Comparison of ENCODE assay signal across 1 cellular context in the genomic region with DNA sequence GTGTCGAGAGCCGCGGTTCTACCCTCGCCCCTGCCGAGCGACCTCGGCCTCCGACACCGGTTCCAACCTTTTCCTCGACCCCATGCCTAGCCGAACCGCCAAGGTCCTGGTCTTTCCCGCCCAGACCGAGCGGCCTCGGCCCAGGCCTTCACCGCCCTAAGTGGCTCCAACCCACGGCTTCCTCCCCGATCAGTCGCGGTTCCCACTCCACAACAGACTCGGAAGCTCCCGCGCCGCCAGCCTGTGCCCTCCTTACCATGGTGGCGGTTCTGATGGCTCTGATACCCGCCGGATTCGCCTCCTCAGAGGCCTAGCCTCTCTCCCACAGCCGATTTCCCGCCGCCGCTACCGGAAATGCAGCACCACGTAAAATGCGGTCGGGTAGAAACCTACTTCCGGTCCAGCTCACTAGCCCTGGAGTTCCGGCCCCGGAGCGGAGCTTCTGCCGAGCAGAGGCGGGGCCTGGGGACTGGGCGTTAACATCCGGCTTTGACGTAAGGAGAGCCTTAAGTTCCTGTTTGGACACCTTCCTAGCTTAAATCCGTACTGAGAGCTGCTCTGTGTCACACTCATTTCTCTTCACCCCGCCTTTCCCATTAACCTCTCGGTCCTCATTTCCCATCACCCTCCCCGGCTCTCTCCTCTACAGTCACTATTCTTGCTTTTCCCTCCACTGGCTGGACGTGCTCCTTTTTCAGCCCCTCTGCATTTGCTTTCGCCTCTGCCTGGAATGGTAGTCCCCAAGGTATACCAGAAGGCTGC.
TF ChIP-seq lines count a peak whose summit lies in the region.

TSS of gene SNRPB (minus strand) at position 358 of the 762 bp plus-strand sequence. CDS start at position 259, 99 bp downstream.

TF ChIP-seq in K562, 482 proteins besides CTCF, POLR2A, EP300 and RAD21 (continued from another document and continues in another):
- TF ChIP-seq, protein P1, sequence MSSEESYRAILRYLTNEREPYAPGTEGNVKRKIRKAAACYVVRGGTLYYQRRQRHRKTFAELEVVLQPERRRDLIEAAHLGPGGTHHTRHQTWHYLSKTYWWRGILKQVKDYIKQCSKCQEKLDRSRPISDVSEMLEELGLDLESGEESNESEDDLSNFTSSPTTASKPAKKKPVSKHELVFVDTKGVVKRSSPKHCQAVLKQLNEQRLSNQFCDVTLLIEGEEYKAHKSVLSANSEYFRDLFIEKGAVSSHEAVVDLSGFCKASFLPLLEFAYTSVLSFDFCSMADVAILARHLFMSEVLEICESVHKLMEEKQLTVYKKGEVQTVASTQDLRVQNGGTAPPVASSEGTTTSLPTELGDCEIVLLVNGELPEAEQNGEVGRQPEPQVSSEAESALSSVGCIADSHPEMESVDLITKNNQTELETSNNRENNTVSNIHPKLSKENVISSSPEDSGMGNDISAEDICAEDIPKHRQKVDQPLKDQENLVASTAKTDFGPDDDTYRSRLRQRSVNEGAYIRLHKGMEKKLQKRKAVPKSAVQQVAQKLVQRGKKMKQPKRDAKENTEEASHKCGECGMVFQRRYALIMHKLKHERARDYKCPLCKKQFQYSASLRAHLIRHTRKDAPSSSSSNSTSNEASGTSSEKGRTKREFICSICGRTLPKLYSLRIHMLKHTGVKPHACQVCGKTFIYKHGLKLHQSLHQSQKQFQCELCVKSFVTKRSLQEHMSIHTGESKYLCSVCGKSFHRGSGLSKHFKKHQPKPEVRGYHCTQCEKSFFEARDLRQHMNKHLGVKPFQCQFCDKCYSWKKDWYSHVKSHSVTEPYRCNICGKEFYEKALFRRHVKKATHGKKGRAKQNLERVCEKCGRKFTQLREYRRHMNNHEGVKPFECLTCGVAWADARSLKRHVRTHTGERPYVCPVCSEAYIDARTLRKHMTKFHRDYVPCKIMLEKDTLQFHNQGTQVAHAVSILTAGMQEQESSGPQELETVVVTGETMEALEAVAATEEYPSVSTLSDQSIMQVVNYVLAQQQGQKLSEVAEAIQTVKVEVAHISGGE (CRISPR knock-in tag; IDR thresholded peaks at IDR 0.05): peak; percentile 95 to 100 (median 98)
- TF ChIP-seq, protein P2, sequence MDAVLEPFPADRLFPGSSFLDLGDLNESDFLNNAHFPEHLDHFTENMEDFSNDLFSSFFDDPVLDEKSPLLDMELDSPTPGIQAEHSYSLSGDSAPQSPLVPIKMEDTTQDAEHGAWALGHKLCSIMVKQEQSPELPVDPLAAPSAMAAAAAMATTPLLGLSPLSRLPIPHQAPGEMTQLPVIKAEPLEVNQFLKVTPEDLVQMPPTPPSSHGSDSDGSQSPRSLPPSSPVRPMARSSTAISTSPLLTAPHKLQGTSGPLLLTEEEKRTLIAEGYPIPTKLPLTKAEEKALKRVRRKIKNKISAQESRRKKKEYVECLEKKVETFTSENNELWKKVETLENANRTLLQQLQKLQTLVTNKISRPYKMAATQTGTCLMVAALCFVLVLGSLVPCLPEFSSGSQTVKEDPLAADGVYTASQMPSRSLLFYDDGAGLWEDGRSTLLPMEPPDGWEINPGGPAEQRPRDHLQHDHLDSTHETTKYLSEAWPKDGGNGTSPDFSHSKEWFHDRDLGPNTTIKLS (IDR thresholded peaks at IDR 0.05; ENCODE audit: borderline replicate concordance, low read depth): peak; percentile 51; the same call in 1 of the 2 replicates
- TF ChIP-seq, protein P3, sequence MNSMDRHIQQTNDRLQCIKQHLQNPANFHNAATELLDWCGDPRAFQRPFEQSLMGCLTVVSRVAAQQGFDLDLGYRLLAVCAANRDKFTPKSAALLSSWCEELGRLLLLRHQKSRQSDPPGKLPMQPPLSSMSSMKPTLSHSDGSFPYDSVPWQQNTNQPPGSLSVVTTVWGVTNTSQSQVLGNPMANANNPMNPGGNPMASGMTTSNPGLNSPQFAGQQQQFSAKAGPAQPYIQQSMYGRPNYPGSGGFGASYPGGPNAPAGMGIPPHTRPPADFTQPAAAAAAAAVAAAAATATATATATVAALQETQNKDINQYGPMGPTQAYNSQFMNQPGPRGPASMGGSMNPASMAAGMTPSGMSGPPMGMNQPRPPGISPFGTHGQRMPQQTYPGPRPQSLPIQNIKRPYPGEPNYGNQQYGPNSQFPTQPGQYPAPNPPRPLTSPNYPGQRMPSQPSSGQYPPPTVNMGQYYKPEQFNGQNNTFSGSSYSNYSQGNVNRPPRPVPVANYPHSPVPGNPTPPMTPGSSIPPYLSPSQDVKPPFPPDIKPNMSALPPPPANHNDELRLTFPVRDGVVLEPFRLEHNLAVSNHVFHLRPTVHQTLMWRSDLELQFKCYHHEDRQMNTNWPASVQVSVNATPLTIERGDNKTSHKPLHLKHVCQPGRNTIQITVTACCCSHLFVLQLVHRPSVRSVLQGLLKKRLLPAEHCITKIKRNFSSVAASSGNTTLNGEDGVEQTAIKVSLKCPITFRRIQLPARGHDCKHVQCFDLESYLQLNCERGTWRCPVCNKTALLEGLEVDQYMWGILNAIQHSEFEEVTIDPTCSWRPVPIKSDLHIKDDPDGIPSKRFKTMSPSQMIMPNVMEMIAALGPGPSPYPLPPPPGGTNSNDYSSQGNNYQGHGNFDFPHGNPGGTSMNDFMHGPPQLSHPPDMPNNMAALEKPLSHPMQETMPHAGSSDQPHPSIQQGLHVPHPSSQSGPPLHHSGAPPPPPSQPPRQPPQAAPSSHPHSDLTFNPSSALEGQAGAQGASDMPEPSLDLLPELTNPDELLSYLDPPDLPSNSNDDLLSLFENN (IDR thresholded peaks at IDR 0.05; ENCODE audit: low read depth in 2 of 2, low read length in 2 of 2): peak in 1 of 2 experiments; percentile 71; a peak in 1 of 4 replicates
- no peak for TF ChIP-seq HLTF (IDR thresholded peaks at IDR 0.05)
- peak; percentile 81 for TF ChIP-seq HNRNPLL (IDR thresholded peaks at IDR 0.05; ENCODE audit: low read depth, low read length, poor library complexity, severe bottlenecking)
- peak in 1 of 2 experiments; percentile 73; a peak in 2 of 4 replicates for TF ChIP-seq ZNF639 (CRISPR knock-in tag; conservative IDR thresholded peaks at IDR 0.05 in 1 of 2, IDR thresholded peaks at IDR 0.05 in 1 of 2)
- peak; percentile 67; the same call in 1 of the 2 replicates for TF ChIP-seq DIDO1 (tag; IDR thresholded peaks at IDR 0.05; ENCODE audit: low read depth)
- TF ChIP-seq CBX3 (IDR thresholded peaks at IDR 0.05; ENCODE audit: borderline replicate concordance in 1 of 2, low read length in 2 of 2): 0 out of 3 replicates have a peak, but pooled peaks of 1 of the 2 experiments have one; percentile 31
- TF ChIP-seq NR2F6 (CRISPR knock-in tag; IDR thresholded peaks at IDR 0.05): no peak
- TF ChIP-seq NCOA1 (IDR thresholded peaks at IDR 0.05; ENCODE audit: low read depth): peak; percentile 98
- no peak for TF ChIP-seq NR0B1 (IDR thresholded peaks at IDR 0.05; ENCODE audit: partially characterized antibody)
- 0 out of 2 replicates have a peak, but pooled peaks have one; percentile 42 for TF ChIP-seq SRSF3 (IDR thresholded peaks at IDR 0.05; ENCODE audit: insufficient read depth, low read length)
- TF ChIP-seq NRF1 (conservative IDR thresholded peaks at IDR 0.05 in 1 of 2, IDR thresholded peaks at IDR 0.05 in 1 of 2): peak in 1 of 2 experiments; percentile 55; a peak in 1 of 4 replicates
- TF ChIP-seq ATF1 (CRISPR knock-in tag; IDR thresholded peaks at IDR 0.05): no peak
- peak; percentile 88 for TF ChIP-seq ATF1 (tag; IDR thresholded peaks at IDR 0.05)
- TF ChIP-seq CCAR2 (IDR thresholded peaks at IDR 0.05; ENCODE audit: low read depth, low read length): no peak
- no peak for TF ChIP-seq ZNF586 (CRISPR knock-in tag; conservative IDR thresholded peaks at IDR 0.05)
- peak; percentile 96 for TF ChIP-seq TAF1 (IDR thresholded peaks at IDR 0.05; ENCODE audit: control insufficient read depth, extremely low read depth, insufficient read depth, low read length, severe bottlenecking)
- TF ChIP-seq POU5F1 (IDR thresholded peaks at IDR 0.05; ENCODE audit: borderline replicate concordance, low read depth, low read length, partially characterized antibody): no peak
- TF ChIP-seq ZNF121 (CRISPR knock-in tag; conservative IDR thresholded peaks at IDR 0.05): no peak
- no peak for TF ChIP-seq HNRNPH1 (optimal IDR thresholded peaks at IDR 0.05; ENCODE audit: low read depth, low read length)
- TF ChIP-seq BDP1 (IDR thresholded peaks at IDR 0.05; ENCODE audit: insufficient read depth, insufficient read length): no peak
- TF ChIP-seq ILF3 (IDR thresholded peaks at IDR 0.05; ENCODE audit: borderline replicate concordance): no peak
- TF ChIP-seq ZNF316 (IDR thresholded peaks at IDR 0.05): no peak
- peak; percentile 59; the same call in 1 of the 2 replicates for TF ChIP-seq ZKSCAN1 (IDR thresholded peaks at IDR 0.05; ENCODE audit: low read depth, low read length)
- 0 out of 2 replicates have a peak, but pooled peaks have one; percentile 24 for TF ChIP-seq ELF4 (CRISPR knock-in tag; IDR thresholded peaks at IDR 0.05)
- no peak for TF ChIP-seq MEF2A (IDR thresholded peaks at IDR 0.05; ENCODE audit: control insufficient read depth, low read depth, low read length)
- no peak for TF ChIP-seq ZNF740 (CRISPR knock-in tag; IDR thresholded peaks at IDR 0.05)
- TF ChIP-seq ZNF740 (tag; IDR thresholded peaks at IDR 0.05): no peak
- peak; percentile 99 for TF ChIP-seq RBBP5 (IDR thresholded peaks at IDR 0.05; ENCODE audit: borderline replicate concordance, insufficient read depth, low read length, poor library complexity, severe bottlenecking)
- TF ChIP-seq TARDBP (IDR thresholded peaks at IDR 0.05): no peak
- TF ChIP-seq WHSC1 (IDR thresholded peaks at IDR 0.05; ENCODE audit: low read length): no peak
- TF ChIP-seq RBM15 (IDR thresholded peaks at IDR 0.05; ENCODE audit: insufficient read depth, low read length): no peak
- TF ChIP-seq TBL1XR1 (IDR thresholded peaks at IDR 0.05; ENCODE audit: low read length in 2 of 2): no peak
- no peak for TF ChIP-seq USF1 (CRISPR knock-in tag; IDR thresholded peaks at IDR 0.05)
- TF ChIP-seq ARNT (IDR thresholded peaks at IDR 0.05): peak; percentile 28 to 73; a peak in 3 of 4 replicates
- TF ChIP-seq HBP1 (CRISPR knock-in tag; IDR thresholded peaks at IDR 0.05): peak; percentile 59; the same call in 1 of the 2 replicates
- 0 out of 2 replicates have a peak, but pooled peaks have one; percentile 42 for TF ChIP-seq GATAD2A (IDR thresholded peaks at IDR 0.05)
- peak; percentile 82 for TF ChIP-seq CBFB (CRISPR knock-in tag; IDR thresholded peaks at IDR 0.05)
- TF ChIP-seq ZNF140 (CRISPR knock-in tag; IDR thresholded peaks at IDR 0.05): no peak
- TF ChIP-seq SOX6 (IDR thresholded peaks at IDR 0.05): peak; percentile 62
- no peak for TF ChIP-seq ZNF217 (CRISPR knock-in tag; IDR thresholded peaks at IDR 0.05)
- 0 out of 2 replicates have a peak, but pooled peaks have one; percentile 9 for TF ChIP-seq MEF2D (tag; conservative IDR thresholded peaks at IDR 0.05; ENCODE audit: low read depth)
- no peak for TF ChIP-seq ZNF589 (CRISPR knock-in tag; IDR thresholded peaks at IDR 0.05; ENCODE audit: low read depth)
- 0 out of 2 replicates have a peak, but pooled peaks have one; percentile 14 for TF ChIP-seq NCOA6 (IDR thresholded peaks at IDR 0.05)
- no peak for TF ChIP-seq TCF7L2 (IDR thresholded peaks at IDR 0.05; ENCODE audit: low read depth, low read length)
- TF ChIP-seq ZNF717 (CRISPR knock-in tag; IDR thresholded peaks at IDR 0.05): no peak
- no peak for TF ChIP-seq USF2 (CRISPR knock-in tag; IDR thresholded peaks at IDR 0.05)
- TF ChIP-seq PTRF (tag; IDR thresholded peaks at IDR 0.05): no peak
- TF ChIP-seq CCNT2 (IDR thresholded peaks at IDR 0.05; ENCODE audit: borderline replicate concordance, extremely low read depth, insufficient read length, low read depth, low read length): no peak
